Comparison of ENCODE assay signal across 10 cellular contexts in genomic region chr6:3194535-3195376, GRCh38. TPM values are rescaled to one million over a fixed set of nuclear protein-coding genes. Genes with fewer than 3 reads are reported as not detected.
DNase-seq lines count a peak whose midpoint lies in the region; ATAC-seq, FAIRE-seq and TF ChIP-seq lines count a peak whose summit lies in the region.
"Had no signal": no experiment of that assay in that cellular context is flagged by ENCODE, and none has a peak within 500 bp of the region (broad histone marks: within the 10 kb centered on the region; RNA-seq: fewer than 3 reads in every experiment).

No MANE protein-coding gene starts in this region.

- TF ChIP-seq CTCF in K562 (IDR thresholded peaks at IDR 0.05 in 2 of 3, conservative IDR thresholded peaks at IDR 0.05 in 1 of 3; ENCODE audit: insufficient read depth in 2 of 3, low read depth in 1 of 3, low read length in 3 of 3) = no peak

- ATAC-seq in K562 = peak; percentile 69
- ATAC-seq in HG03045 (IDR thresholded peaks at IDR 0.05; ENCODE audit: unreplicated experiment) = no peak
- no peak for ATAC-seq in HG03439 (IDR thresholded peaks at IDR 0.05; ENCODE audit: unreplicated experiment)

- peaks cover 11% of the 10 kb centered on the region; the same call in 2 of the 3 replicates for H3K79me2 ChIP-seq in K562 (ENCODE audit: control insufficient read depth, insufficient read depth, low read length)

- H3K4me2 ChIP-seq in K562 (ENCODE audit: insufficient read depth, low read length) = peak overlapping the region; percentile 74

- no peak for FAIRE-seq in K562 (lab: Jason Lieb, UNC)

- POLR2A ChIA-PET in K562 (lab: Yijun Ruan, JAX) = interaction anchor here (0.9 to 2.2 kb wide), 6 partner anchors 8 to 37 kb away, joined by 3 to 8 read pairs (median 5); partner anchors contain the start of gene TUBB2A

- peak overlapping the region; percentile 65 for H3K27ac ChIP-seq in K562 (ENCODE audit: extremely low read depth, low read depth, low read length)

- no peak for TF ChIP-seq RAD21 in K562 (CRISPR knock-in tag; conservative IDR thresholded peaks at IDR 0.05 in 1 of 2, IDR thresholded peaks at IDR 0.05 in 1 of 2)

- no peaks in the 10 kb centered on the region for H4K20me1 ChIP-seq in K562 (replicated peaks; ENCODE audit: control insufficient read depth, insufficient read depth, low read length)

- peak overlapping the region; percentile 51 to 53 for H3K9ac ChIP-seq in K562 (ENCODE audit: insufficient read depth in 1 of 2, low read depth in 2 of 2, low read length in 2 of 2)

- H2AFZ ChIP-seq in K562 (ENCODE audit: low read depth, low read length) = peak overlapping the region; percentile 92

- DNase-seq in DMS153 (lab: John Stamatoyannopoulos, UW) (peak; percentile 9), NCI-H1105 (lab: John Stamatoyannopoulos, UW) (peak; percentile 20), K562 (ENCODE audit: extremely low read depth in 1 of 4, low spot score in 3 of 4) (peak in 1 of 4 experiments; percentile 29), lung microvascular endothelial cell (ENCODE audit: low read depth in 2 of 2) (peak; percentile 89 to 93), cortex of kidney (lab: John Stamatoyannopoulos, UW) (no peak)
- DNase-seq in activated CD8-positive, alpha-beta memory T cell treated with anti-CD3 and anti-CD28 coated beads, Interleukin-2, amount 50 U/mL, for 4 hours = no peak
- DNase-seq: activated T-cell treated with anti-CD3 and anti-CD28 coated beads, Interleukin-2, amount 50 U/mL, for 72 hours; stimulated activated CD4-positive, alpha-beta T cell treated with anti-CD3 and anti-CD28 coated beads, Interleukin-1b, Interleukin-23, amount 100 ng/mL, for 48 hours had no signal

- peaks cover 14 to 16% of the 10 kb centered on the region in 2 experiments; a peak in 4 of 5 replicates for H3K4me1 ChIP-seq in K562 (replicated peaks in 1 of 2; ENCODE audit: control insufficient read depth in 2 of 2, insufficient read depth in 2 of 2, low read length in 2 of 2)

- no peak for TF ChIP-seq EP300 in K562 (IDR thresholded peaks at IDR 0.05; ENCODE audit: low read length)

- peak overlapping the region; percentile 27 for H3K4me3 ChIP-seq in K562

- H3K9me3 ChIP-seq in K562 (replicated peaks; ENCODE audit: control insufficient read depth, insufficient read depth, low read depth, low read length) = peaks cover 12% of the 10 kb centered on the region; the same call in 1 of the 2 replicates

- 51% methylated on average over 18 of the region's 18 CpGs for WGBS in K562 (ENCODE audit: insufficient coverage, low coverage, missing lambda C conversion rate)

- H3K9me1 ChIP-seq in K562 (ENCODE audit: control insufficient read depth, insufficient read depth, low read length) = no peaks in the 10 kb centered on the region

- intact Hi-C loops in K562 (cut with micrococcal nuclease) = loop anchor here (2.0 kb wide), 1 partner anchor 32 kb away; no protein-coding TSS in a partner anchor

- in situ Hi-C loops in K562 (cut with MboI) = no loop called here

- CTCF ChIA-PET in K562 (lab: Yijun Ruan, JAX; ENCODE audit: low intra/inter-chr PET ratio) = no interaction called here

- no peaks in the 10 kb centered on the region for H3K36me3 ChIP-seq in K562 (ENCODE audit: control insufficient read depth, insufficient read depth, low read length)

- TF ChIP-seq POLR2A in K562 (conservative IDR thresholded peaks at IDR 0.05) = no peak

- BruUV-seq in K562 (replicated peaks; lab: Mats Ljungman, UMichigan) = TSS peak; percentile 86

- H3K27me3 ChIP-seq in K562 (ENCODE audit: control insufficient read depth in 2 of 2, insufficient read depth in 2 of 2, low read length in 2 of 2) = no peaks in the 10 kb centered on the region

TF ChIP-seq in K562, 482 proteins besides CTCF, POLR2A, EP300 and RAD21 (continues in another document):
- peak; percentile 53; the same call in 1 of the 2 replicates for TF ChIP-seq ZFX (CRISPR knock-in tag; IDR thresholded peaks at IDR 0.05)
- TF ChIP-seq ARID2 (IDR thresholded peaks at IDR 0.05) = no peak
- TF ChIP-seq SIRT6 (IDR thresholded peaks at IDR 0.05; ENCODE audit: low read depth, low read length) = no peak
- TF ChIP-seq RFX1 (IDR thresholded peaks at IDR 0.05) = peak; percentile 83
- no peak for TF ChIP-seq MIER1 (IDR thresholded peaks at IDR 0.05; ENCODE audit: low read depth)
- TF ChIP-seq, protein P1, sequence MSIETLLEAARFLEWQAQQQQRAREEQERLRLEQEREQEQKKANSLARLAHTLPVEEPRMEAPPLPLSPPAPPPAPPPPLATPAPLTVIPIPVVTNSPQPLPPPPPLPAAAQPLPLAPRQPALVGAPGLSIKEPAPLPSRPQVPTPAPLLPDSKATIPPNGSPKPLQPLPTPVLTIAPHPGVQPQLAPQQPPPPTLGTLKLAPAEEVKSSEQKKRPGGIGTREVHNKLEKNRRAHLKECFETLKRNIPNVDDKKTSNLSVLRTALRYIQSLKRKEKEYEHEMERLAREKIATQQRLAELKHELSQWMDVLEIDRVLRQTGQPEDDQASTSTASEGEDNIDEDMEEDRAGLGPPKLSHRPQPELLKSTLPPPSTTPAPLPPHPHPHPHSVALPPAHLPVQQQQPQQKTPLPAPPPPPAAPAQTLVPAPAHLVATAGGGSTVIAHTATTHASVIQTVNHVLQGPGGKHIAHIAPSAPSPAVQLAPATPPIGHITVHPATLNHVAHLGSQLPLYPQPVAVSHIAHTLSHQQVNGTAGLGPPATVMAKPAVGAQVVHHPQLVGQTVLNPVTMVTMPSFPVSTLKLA (conservative IDR thresholded peaks at IDR 0.05) = 0 out of 4 replicates have a peak, but pooled peaks of 1 of the 2 experiments have one; percentile 20
- TF ChIP-seq NCOA4 (IDR thresholded peaks at IDR 0.05; ENCODE audit: partially characterized antibody) = no peak
- TF ChIP-seq HOMEZ (CRISPR knock-in tag; IDR thresholded peaks at IDR 0.05) = 0 out of 2 replicates have a peak, but pooled peaks have one; percentile 32
- no peak for TF ChIP-seq GATAD2A (IDR thresholded peaks at IDR 0.05)
- TF ChIP-seq ZNF766 (CRISPR knock-in tag; conservative IDR thresholded peaks at IDR 0.05) = 0 out of 2 replicates have a peak, but pooled peaks have one; percentile 5
- TF ChIP-seq PHF21A (IDR thresholded peaks at IDR 0.05; ENCODE audit: borderline replicate concordance, low read depth) = 0 out of 2 replicates have a peak, but pooled peaks have one; percentile 19

RNA-seq across cellular contexts. Expression of gene TUBB2B, which starts 32.7 kb away (rescaled TPM):
- 1.7 and 4.6 TPM in 2 replicates for total RNA-seq in K562 (2011; cell fraction: chromatin; rRNA removed; ENCODE audit: low replicate concordance)
- 5.0 and 6.5 TPM in 2 replicates for total RNA-seq in K562 (2011; cell fraction: nucleolus; rRNA removed)
- total RNA-seq in K562 (2011; cell fraction: nucleoplasm; rRNA removed) = 3.4 and 3.9 TPM in 2 replicates
- total RNA-seq in K562 (2014; rRNA removed) (6.4 and 7.3 TPM in 2 replicates), K562 (2014; rRNA removed; fragmentation: Illumina TruSeq; extraction: Trizol) (1.6 and 2.3 TPM in 2 replicates), K562 (2015; rRNA removed; fragmentation: Illumina TruSeq; extraction: Trizol) (3.3 and 3.8 TPM in 2 replicates), K562 (2021) (5.1 and 5.8 TPM in 2 replicates), lung microvascular endothelial cell (1.8 and 2.0 TPM in 2 replicates)
- polyA plus RNA-seq in K562 (2011; rRNA removed) (9.7 and 14.5 TPM in 2 replicates), K562 (2014; fragmentation: Illumina TruSeq; extraction: Trizol) (4.6 and 9.1 TPM in 2 replicates), K562 (2014; fragmentation: Nextera tagmentation; extraction: Ambion mirVana) (under 1 TPM; 0.11 to 0.18 TPM), K562 (2014; rRNA removed) (6.1 and 7.0 TPM in 2 replicates)
- 18.8 and 24.4 TPM in 2 replicates for polyA plus RNA-seq in K562 (2011; cell fraction: cytosol; rRNA removed)
- polyA plus RNA-seq in K562 (2011; cell fraction: nucleus; rRNA removed) = 5.8 and 7.2 TPM in 2 replicates
- polyA plus RNA-seq in K562 (2012) = 9.9 and 11.3 TPM in 2 replicates
- 5.1 and 6.2 TPM in 2 replicates for polyA minus RNA-seq in K562 (2011; rRNA and poly(A)+ RNA removed)
- 7.5 and 11.3 TPM in 2 replicates for polyA minus RNA-seq in K562 (2011; cell fraction: cytosol; rRNA and poly(A)+ RNA removed)
- 2.7 and 6.1 TPM in 2 replicates for polyA minus RNA-seq in K562 (2011; cell fraction: nucleus; rRNA and poly(A)+ RNA removed)

RNA-seq across cellular contexts. Expression of gene TUBB2A, which starts 37.4 kb away (rescaled TPM):
- 19.1 and 41.5 TPM in 2 replicates for total RNA-seq in K562 (2011; cell fraction: chromatin; rRNA removed; ENCODE audit: low replicate concordance)
- total RNA-seq in K562 (2011; cell fraction: nucleolus; rRNA removed) = 35.0 and 37.2 TPM in 2 replicates
- 24.8 and 26.5 TPM in 2 replicates for total RNA-seq in K562 (2011; cell fraction: nucleoplasm; rRNA removed)
- 92.1 and 101 TPM in 2 replicates for total RNA-seq in K562 (2014; rRNA removed)
- 18.1 and 23.5 TPM in 2 replicates for total RNA-seq in K562 (2014; rRNA removed; fragmentation: Illumina TruSeq; extraction: Trizol)
- total RNA-seq in K562 (2015; rRNA removed; fragmentation: Illumina TruSeq; extraction: Trizol) = 43.2 and 44.9 TPM in 2 replicates
- total RNA-seq in K562 (2021) = 81.8 and 82.4 TPM in 2 replicates
- 45.6 and 52.0 TPM in 2 replicates for polyA plus RNA-seq in K562 (2011; rRNA removed)
- 57.7 and 124 TPM in 2 replicates for polyA plus RNA-seq in K562 (2011; cell fraction: cytosol; rRNA removed)
- 49.0 and 58.3 TPM in 2 replicates for polyA plus RNA-seq in K562 (2011; cell fraction: nucleus; rRNA removed)
- polyA plus RNA-seq in K562 (2012) = 70.6 and 119 TPM in 2 replicates
- polyA plus RNA-seq in K562 (2014; fragmentation: Illumina TruSeq; extraction: Trizol) = 50.1 and 68.1 TPM in 2 replicates
- polyA plus RNA-seq in K562 (2014; fragmentation: Nextera tagmentation; extraction: Ambion mirVana) = 1 to 10 TPM; 3.6 to 6.3 TPM
- 73.1 and 73.4 TPM in 2 replicates for polyA plus RNA-seq in K562 (2014; rRNA removed)
- 29.1 and 41.2 TPM in 2 replicates for polyA minus RNA-seq in K562 (2011; rRNA and poly(A)+ RNA removed)
- 61.6 and 63.4 TPM in 2 replicates for polyA minus RNA-seq in K562 (2011; cell fraction: cytosol; rRNA and poly(A)+ RNA removed)
- 17.5 and 22.9 TPM in 2 replicates for polyA minus RNA-seq in K562 (2011; cell fraction: nucleus; rRNA and poly(A)+ RNA removed)
- 34.9 and 43.5 TPM in 2 replicates for total RNA-seq in lung microvascular endothelial cell

Comparison
In these comparisons a context has a peak if more than half of its experiments do, and no peak if none do; other contexts are left out.
1. DNase-seq: peak in DMS153 (single experiment), NCI-H1105 (single experiment) and lung microvascular endothelial cell (2 of 2); none in cortex of kidney (single experiment) and activated CD8-positive, alpha-beta memory T cell treated with anti-CD3 and anti-CD28 coated beads, Interleukin-2, amount 50 U/mL, for 4 hours (single experiment).